ENCODE assay signal across 39 cellular contexts in the genomic region with DNA sequence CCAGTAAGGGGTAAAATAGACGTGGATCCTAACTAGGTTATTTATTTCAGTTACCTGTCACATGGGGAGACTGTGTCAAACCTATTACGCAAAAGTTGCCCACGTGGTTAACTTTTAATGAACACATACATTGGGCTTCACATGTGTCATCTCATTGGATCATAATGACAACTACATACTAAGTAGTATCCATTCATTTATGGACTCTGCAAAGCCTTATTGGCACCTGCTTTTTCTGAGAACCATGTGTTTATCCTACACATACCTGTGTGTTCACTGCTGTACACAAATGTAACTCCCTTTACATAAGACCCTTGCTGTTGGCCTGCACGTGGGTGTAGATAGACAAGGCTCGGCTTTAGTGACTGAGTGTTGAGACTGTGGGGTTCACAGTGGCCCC. TPM values are rescaled to one million over a fixed set of nuclear protein-coding genes. Genes with fewer than 3 reads are reported as not detected.
"Had no signal": no experiment of that assay in that cellular context is flagged by ENCODE, and none has a peak within 500 bp of the region (broad histone marks: within the 10 kb centered on the region; RNA-seq: fewer than 3 reads in every experiment).

No MANE protein-coding gene starts in this region.

- H3K9me3 ChIP-seq: MG63 had no signal

- H3K4me3 ChIP-seq: MG63 had no signal

- H3K36me3 ChIP-seq: MG63 had no signal

- DNase-seq: Karpas-422, Kasumi-1, MG63, MM.1S, MV-4-11, NCI-H1048, NCI-H1092, NCI-H1092 treated with DMSO at 0.1 percent for 48 hours, NCI-H1105, NCI-H1105 treated with DMSO at 0.1 percent for 48 hours, NCI-H1417, NCI-H1417 treated with DMSO at 0.1 percent for 48 hours, NCI-H1436, NCI-H1436 treated with DMSO at 0.1 percent for 48 hours, NCI-H146, NCI-H1694, NCI-H1694 treated with DMSO at 0.1 percent for 48 hours, NCI-H187, NCI-H187 treated with DMSO at 0.1 percent for 48 hours, NCI-H1930, NCI-H2029, NCI-H2029 treated with DMSO at 0.1 percent for 48 hours, NCI-H2081, NCI-H2081 treated with DMSO at 0.1 percent for 48 hours, NCI-H2107, NCI-H2171, NCI-H2171 treated with DMSO at 0.1 percent for 48 hours, NCI-H2227 treated with DMSO at 0.1 percent for 48 hours, NCI-H226, NCI-H345, NCI-H446, NCI-H446 treated with DMSO at 0.1 percent for 48 hours, NCI-H510A, NCI-H510A treated with DMSO at 0.1 percent for 48 hours, NCI-H524 had no signal

RNA-seq across cellular contexts. Expression of gene BPIFA1, which starts 5.1 kb away (rescaled TPM):
- total RNA-seq: LHCN-M2, M059J, MCF 10A, NCI-H460 had no signal

RNA-seq across cellular contexts. Expression of gene BPIFA3, which starts 23.8 kb away (rescaled TPM):
- total RNA-seq: LHCN-M2, M059J, MCF 10A, NCI-H460 had no signal

RNA-seq across cellular contexts. Expression of gene BPIFB1, which starts 42.1 kb away (rescaled TPM):
- total RNA-seq: LHCN-M2, M059J, MCF 10A, NCI-H460 had no signal
